9 cellular contexts compared by ENCODE assay signal in genomic region chr1:160739098-160739511, GRCh38. TPM values are rescaled to one million over a fixed set of nuclear protein-coding genes. Genes with fewer than 3 reads are reported as not detected.
DNase-seq lines count a peak whose midpoint lies in the region; ATAC-seq, FAIRE-seq and TF ChIP-seq lines count a peak whose summit lies in the region.
"Had no signal": no experiment of that assay in that cellular context is flagged by ENCODE, and none has a peak within 500 bp of the region (broad histone marks: within the 10 kb centered on the region; RNA-seq: fewer than 3 reads in every experiment).

A gene with protein sequence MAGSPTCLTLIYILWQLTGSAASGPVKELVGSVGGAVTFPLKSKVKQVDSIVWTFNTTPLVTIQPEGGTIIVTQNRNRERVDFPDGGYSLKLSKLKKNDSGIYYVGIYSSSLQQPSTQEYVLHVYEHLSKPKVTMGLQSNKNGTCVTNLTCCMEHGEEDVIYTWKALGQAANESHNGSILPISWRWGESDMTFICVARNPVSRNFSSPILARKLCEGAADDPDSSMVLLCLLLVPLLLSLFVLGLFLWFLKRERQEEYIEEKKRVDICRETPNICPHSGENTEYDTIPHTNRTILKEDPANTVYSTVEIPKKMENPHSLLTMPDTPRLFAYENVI (plus strand): TSS chr1:160739247. CDS start chr1:160739302, 55 bp downstream.

- no peak within 1 kb of the TSS for H3K4me3 Mint-ChIP-seq in HFFc6

- CTCF ChIA-PET in GM12878 (lab: Yijun Ruan, JAX): interaction anchor here (0.7 to 13.0 kb wide), 15 partner anchors 9 to 251 kb away, joined by 3 to 234 read pairs (median 4); no protein-coding TSS in a partner anchor

- H3K4me2 ChIP-seq in GM12878 (ENCODE audit: control insufficient read depth, insufficient read depth): peak within 1 kb of the TSS; percentile 95

- H3K4me3 ChIP-seq in GM12875 (ENCODE audit: low read depth, low read length) (peak within 1 kb of the TSS; percentile 67), GM12878 (peak within 1 kb of the TSS; percentile 99)

- H3K4me1 Mint-ChIP-seq in HFFc6 (ENCODE audit: low read depth): no peaks in the 10 kb centered on the region

- DNase-seq in M059J (ENCODE audit: low read depth): peak; percentile 69
- DNase-seq in GM12878 (ENCODE audit: low read depth, low spot score): peak; percentile 81
- DNase-seq in GOT3 (lab: John Stamatoyannopoulos, UW): no peak
- no peak for DNase-seq in HUDEP-2 (lab: John Stamatoyannopoulos, UW; ENCODE audit: unreplicated experiment in 76 of 76)
- DNase-seq in HFFc6: no peak

- H3K9ac ChIP-seq in GM12878 (ENCODE audit: control insufficient read depth, insufficient read depth, low read length): peak within 1 kb of the TSS; percentile 63

- POLR2A ChIA-PET in GM12878 (lab: Charles Lee): interaction anchor here (0.7 to 8.3 kb wide), 15 partner anchors 9 to 212 kb away, joined by 3 to 65 read pairs (median 4); no protein-coding TSS in a partner anchor

- RAD21 ChIA-PET in GM12878 (lab: Charles Lee; ENCODE audit: unreplicated experiment): interaction anchor here (1.1 to 8.3 kb wide), 13 partner anchors 9 to 110 kb away, joined by 3 to 151 read pairs (median 9); partner anchors contain the start of genes CD48 and SLAMF1

- H3K27me3 ChIP-seq in GM12878 (replicated peaks in 1 of 2; ENCODE audit: control insufficient read depth in 2 of 2, insufficient read depth in 2 of 2, low read length in 1 of 2): no peaks in the 10 kb centered on the region

- in situ Hi-C loops in GM12878 (cut with MboI): no loop called here

- peak within 1 kb of the TSS; percentile 34 for H2AFZ ChIP-seq in GM12878 (ENCODE audit: control insufficient read depth, low read depth, low read length)

- H3K27me3 Mint-ChIP-seq in HFFc6 (ENCODE audit: insufficient read depth): peaks cover 12% of the 10 kb centered on the region

- peak within 1 kb of the TSS; percentile 78 for H3K27ac ChIP-seq in GM12878 (ENCODE audit: control insufficient read depth, insufficient read depth)

- H3K36me3 Mint-ChIP-seq in HFFc6 (ENCODE audit: low read depth): no peaks in the 10 kb centered on the region

- 1% methylated on average over 5 of the region's 5 CpGs for WGBS in GM12878 (ENCODE audit: insufficient coverage, insufficient replicate concordance, low lambda C conversion rate, missing lambda C conversion rate)

- peak; percentile 38 to 45; a peak in 2 of 4 replicates for TF ChIP-seq EP300 in GM12878 (IDR thresholded peaks at IDR 0.05; ENCODE audit: borderline replicate concordance in 1 of 2, control insufficient read depth in 1 of 2, low read depth in 2 of 2, low read length in 2 of 2)

- peaks cover 0 to 2% of the 10 kb centered on the region in 2 experiments; a peak in 3 of 4 replicates for H3K36me3 ChIP-seq in GM12878 (ENCODE audit: control insufficient read depth in 2 of 2, insufficient read depth in 2 of 2, low read length in 1 of 2)

- peak; percentile 53 for ATAC-seq in GM21447 (IDR thresholded peaks at IDR 0.05; ENCODE audit: unreplicated experiment)
- peak; percentile 72 for ATAC-seq in GM12878
- ATAC-seq in GM21515 (IDR thresholded peaks at IDR 0.05; ENCODE audit: unreplicated experiment): no peak

- no peaks in the 10 kb centered on the region for H3K9me3 Mint-ChIP-seq in HFFc6

- TF ChIP-seq POLR2A in GM12878 (IDR thresholded peaks at IDR 0.05; ENCODE audit: low read depth, low read length): peak; percentile 88

- H3K4me1 ChIP-seq in GM12878 (ENCODE audit: control insufficient read depth, insufficient read depth, low read length): peaks cover 34% of the 10 kb centered on the region

- BruUV-seq in GM12878 (replicated peaks; lab: Mats Ljungman, UMichigan): no TSS peak

- H3K9me3 ChIP-seq in GM12878 (replicated peaks; ENCODE audit: control insufficient read depth, insufficient read depth, low read length): peaks cover 19% of the 10 kb centered on the region

- TF ChIP-seq CTCF in GM12875 (IDR thresholded peaks at IDR 0.05; ENCODE audit: borderline replicate concordance, insufficient read depth, low read depth, low read length) (no peak), GM12878 (IDR thresholded peaks at IDR 0.05 in 2 of 3, conservative IDR thresholded peaks at IDR 0.05 in 1 of 3; ENCODE audit: control insufficient read depth in 2 of 3, extremely low read depth in 1 of 3, insufficient read depth in 1 of 3, low read depth in 3 of 3, low read length in 3 of 3) (no peak), HFFc6 (IDR thresholded peaks at IDR 0.05) (no peak)

- no peak within 1 kb of the TSS for H3K27ac Mint-ChIP-seq in HFFc6

- no peaks in the 10 kb centered on the region for H4K20me1 ChIP-seq in GM12878 (ENCODE audit: control insufficient read depth, insufficient read depth)

- H3K79me2 ChIP-seq in GM12878 (ENCODE audit: control insufficient read depth, insufficient read depth, low read length): peaks cover 61% of the 10 kb centered on the region

- FAIRE-seq in GM12878 (lab: Jason Lieb, UNC): peak; percentile 27
- FAIRE-seq: endothelial cell of umbilical vein had no signal

- TF ChIP-seq RAD21 in GM12878 (IDR thresholded peaks at IDR 0.05; ENCODE audit: insufficient read depth, low read depth, low read length): no peak

- SMC1A ChIA-PET in GM12878 (lab: Charles Lee; ENCODE audit: uncharacterized antibody, unreplicated experiment): interaction anchor here (0.6 to 15.1 kb wide), 23 partner anchors 9 to 215 kb away, joined by 3 to 447 read pairs (median 5); partner anchors contain the start of genes CD48, ITLN2 and LY9

- intact Hi-C loops in GM12878 (cut with micrococcal nuclease; ENCODE audit: unreplicated experiment): no loop called here

TF ChIP-seq in GM12878, 131 proteins besides CTCF, POLR2A, EP300 and RAD21 (continues in another document):
- TF ChIP-seq, protein P1, sequence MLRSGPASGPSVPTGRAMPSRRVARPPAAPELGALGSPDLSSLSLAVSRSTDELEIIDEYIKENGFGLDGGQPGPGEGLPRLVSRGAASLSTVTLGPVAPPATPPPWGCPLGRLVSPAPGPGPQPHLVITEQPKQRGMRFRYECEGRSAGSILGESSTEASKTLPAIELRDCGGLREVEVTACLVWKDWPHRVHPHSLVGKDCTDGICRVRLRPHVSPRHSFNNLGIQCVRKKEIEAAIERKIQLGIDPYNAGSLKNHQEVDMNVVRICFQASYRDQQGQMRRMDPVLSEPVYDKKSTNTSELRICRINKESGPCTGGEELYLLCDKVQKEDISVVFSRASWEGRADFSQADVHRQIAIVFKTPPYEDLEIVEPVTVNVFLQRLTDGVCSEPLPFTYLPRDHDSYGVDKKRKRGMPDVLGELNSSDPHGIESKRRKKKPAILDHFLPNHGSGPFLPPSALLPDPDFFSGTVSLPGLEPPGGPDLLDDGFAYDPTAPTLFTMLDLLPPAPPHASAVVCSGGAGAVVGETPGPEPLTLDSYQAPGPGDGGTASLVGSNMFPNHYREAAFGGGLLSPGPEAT (IDR thresholded peaks at IDR 0.05; ENCODE audit: low read depth): peak; percentile 80; the same call in 1 of the 2 replicates
- TF ChIP-seq ETV6 (conservative IDR thresholded peaks at IDR 0.05 in 1 of 2, IDR thresholded peaks at IDR 0.05 in 1 of 2; ENCODE audit: borderline replicate concordance in 1 of 2, low read depth in 1 of 2): peak in 1 of 2 experiments; percentile 76; a peak in 1 of 4 replicates
- peak; percentile 26; the same call in 1 of the 2 replicates for TF ChIP-seq PAX5 (IDR thresholded peaks at IDR 0.05; ENCODE audit: borderline replicate concordance, low read depth, low read length)
- TF ChIP-seq YY1 (IDR thresholded peaks at IDR 0.05; ENCODE audit: low read depth, low read length): peak; percentile 93
- TF ChIP-seq REST (IDR thresholded peaks at IDR 0.05; ENCODE audit: low read depth, low read length): no peak

RNA-seq across cellular contexts. Expression of the gene that starts here (rescaled TPM):
- total RNA-seq in M059J (2014; rRNA removed; shearing (Covaris generic)): 3.9 and 7.8 TPM in 2 replicates
- total RNA-seq in GM12878 (2013; cell fraction: nucleolus; rRNA removed): 340 and 341 TPM in 2 replicates
- total RNA-seq in GM12878 (2014; rRNA removed) (74.4 and 76.2 TPM in 2 replicates), GM12878 (2014; rRNA removed; fragmentation: Illumina TruSeq; extraction: Trizol) (81.5 and 88.1 TPM in 2 replicates), GM12878 (2021) (124 and 133 TPM in 2 replicates)
- 147 TPM for polyA plus RNA-seq in GM12878 (2011; ENCODE audit: low read depth)
- polyA plus RNA-seq in GM12878 (2011; rRNA removed) (275 and 284 TPM in 2 replicates), GM12878 (2014; fragmentation: Illumina TruSeq; extraction: Trizol) (182 and 208 TPM in 2 replicates), GM12878 (2014; fragmentation: Nextera tagmentation; extraction: Ambion mirVana) (10 to 100 TPM; 66.6 to 83.4 TPM), GM12878 (2014; rRNA removed) (118 and 125 TPM in 2 replicates), GM12878 (2016; fragmentation: Nextera tagmentation; extraction: Ambion mirVana) (100 to 1,000 TPM; 102 to 114 TPM)
- 168 and 176 TPM in 2 replicates for polyA plus RNA-seq in GM12878 (2011; cell fraction: cytosol; rRNA removed)
- polyA plus RNA-seq in GM12878 (2011; cell fraction: nucleus; rRNA removed): 116 and 168 TPM in 2 replicates
- polyA plus RNA-seq in GM12878 (2012): 182 and 235 TPM in 2 replicates
- polyA minus RNA-seq in GM12878 (2011; rRNA and poly(A)+ RNA removed): 184 and 200 TPM in 2 replicates
- polyA minus RNA-seq in GM12878 (2011; cell fraction: cytosol; rRNA and poly(A)+ RNA removed): 46.2 and 51.3 TPM in 2 replicates
- 108 and 125 TPM in 2 replicates for polyA minus RNA-seq in GM12878 (2011; cell fraction: nucleus; rRNA and poly(A)+ RNA removed)
- not detected for total RNA-seq in HFFc6 (2021; fragmentation: NEBNext Ultra II Directional; extraction: Animal tissue kit (Norgen Biotek cat#: 25700))
- total RNA-seq: endothelial cell of umbilical vein had no signal
- polyA plus RNA-seq: endothelial cell of umbilical vein had no signal

Comparison
In these comparisons a context has a peak if more than half of its experiments do, and no peak if none do; other contexts are left out.
1. DNase-seq: peak in M059J (single experiment) and GM12878 (single experiment); none in GOT3 (single experiment), HUDEP-2 (0 of 76) and HFFc6 (single experiment).